Comparison of ENCODE assay signal across 24 cellular contexts in genomic region chrX:150966742-150967141, GRCh38.
"Had no signal": no experiment of that assay in that cellular context is flagged by ENCODE, and none has a peak within 500 bp of the region (broad histone marks: within the 10 kb centered on the region; RNA-seq: fewer than 3 reads in every experiment).

No MANE protein-coding gene starts in this region.

- FAIRE-seq: urothelium cell line had no signal

- H3K27ac ChIP-seq: breast epithelium, esophagus muscularis mucosa, foreskin keratinocyte, heart left ventricle, neural progenitor cell, thoracic aorta had no signal

- H3K27me3 ChIP-seq: esophagus muscularis mucosa, foreskin keratinocyte, neural progenitor cell had no signal

- H3K36me3 ChIP-seq: breast epithelium, esophagus muscularis mucosa, heart left ventricle, neural progenitor cell, thoracic aorta had no signal

- H3K4me1 ChIP-seq: breast epithelium, esophagus muscularis mucosa, foreskin keratinocyte, heart left ventricle, neural progenitor cell had no signal

- H3K4me2 ChIP-seq: neural progenitor cell had no signal

- DNase-seq: activated CD4-positive, alpha-beta T cell treated with anti-CD3 and anti-CD28 coated beads for 1 hour; activated CD4-positive, alpha-beta T cell treated with anti-CD3 and anti-CD28 coated beads, Interleukin-2, amount 10 ng/mL, durations not matched to agents 7 days and 5 days; activated CD8-positive, alpha-beta memory T cell treated with anti-CD3 and anti-CD28 coated beads, Interleukin-2, amount 10 ng/mL, durations not matched to agents 7 days and 5 days; activated CD8-positive, alpha-beta T cell treated with anti-CD3 and anti-CD28 coated beads for 36 hours; activated naive CD4-positive, alpha-beta T cell; activated T-cell treated with anti-CD3 and anti-CD28 coated beads, Interleukin-2, amount 50 U/mL, for 72 hours; dermis blood vessel endothelial cell; effector CD4-positive, alpha-beta T cell; foreskin keratinocyte; heart left ventricle; midbrain; naive thymus-derived CD8-positive, alpha-beta T cell; occipital lobe; right cardiac atrium; stimulated activated CD4-positive, alpha-beta T cell treated with anti-CD3 and anti-CD28 coated beads, Interleukin-2, amount 100 ng/mL, for 48 hours; stimulated activated naive CD8-positive, alpha-beta T cell treated with anti-CD3 and anti-CD28 coated beads, Interleukin-15, Interleukin-2, amounts not matched to agents 100 U/mL and 50 U/mL, for 24 hours; T-helper 2 cell had no signal

- H3K4me3 ChIP-seq: breast epithelium, esophagus muscularis mucosa, heart left ventricle, neural progenitor cell, thoracic aorta had no signal

- H3K9me3 ChIP-seq: heart left ventricle, thoracic aorta had no signal

- ATAC-seq: activated CD8-positive, alpha-beta memory T cell treated with anti-CD3 and anti-CD28 coated beads, Interleukin-2, amount 10 ng/mL, durations not matched to agents 7 days and 5 days; activated CD8-positive, alpha-beta T cell treated with anti-CD3 and anti-CD28 coated beads for 36 hours; activated naive CD4-positive, alpha-beta T cell treated with anti-CD3 and anti-CD28 coated beads, Interleukin-2, amount 50 U/mL, for 72 hours; activated T-cell treated with anti-CD3 and anti-CD28 coated beads, Interleukin-2, amount 50 U/mL, for 72 hours; foreskin keratinocyte; heart left ventricle; naive thymus-derived CD8-positive, alpha-beta T cell; right cardiac atrium; stimulated activated naive CD8-positive, alpha-beta T cell treated with anti-CD3 and anti-CD28 coated beads, Interleukin-15, Interleukin-2, amounts not matched to agents 100 U/mL and 50 U/mL, for 24 hours; WTC11 had no signal
